ENCODE assay signal across 23 cellular contexts in the genomic region with DNA sequence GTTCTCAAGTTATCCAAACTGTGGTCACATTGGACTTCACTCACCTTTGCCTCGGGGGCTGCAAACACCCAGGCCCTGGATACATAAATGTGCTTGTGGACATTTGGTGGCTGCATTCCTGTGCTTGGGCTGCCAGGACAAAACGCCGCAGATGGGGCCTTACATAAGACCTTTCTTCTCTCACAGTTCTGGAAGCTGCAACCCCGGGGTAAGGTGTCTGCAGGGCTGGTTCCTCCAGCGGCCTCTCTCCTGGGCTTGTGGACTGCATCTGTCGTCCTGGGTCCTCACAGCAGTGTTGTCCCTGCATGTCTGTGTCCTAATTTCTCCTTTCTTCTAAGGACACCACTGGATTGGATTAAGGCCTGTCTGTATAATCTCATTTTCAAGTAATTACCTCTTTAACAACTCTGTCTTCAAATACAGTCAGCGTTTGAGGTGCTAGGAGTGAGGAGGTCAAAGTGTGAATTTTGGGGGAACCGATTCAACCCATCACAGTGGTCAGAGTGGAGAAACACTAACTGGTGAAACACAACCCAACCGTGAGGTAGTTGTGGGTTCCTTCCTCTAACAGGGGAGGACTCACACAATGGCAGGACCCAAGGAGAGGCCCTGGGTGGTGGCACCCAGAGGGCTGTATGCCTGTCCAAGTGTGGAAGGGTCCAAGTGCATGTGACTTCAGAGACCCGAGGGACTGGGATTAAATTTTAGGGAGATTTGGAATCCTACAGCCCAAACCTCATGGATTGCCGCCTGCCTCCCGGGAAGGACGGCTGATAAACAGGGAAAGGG.
DNase-seq lines count a peak whose midpoint lies in the region; ATAC-seq and TF ChIP-seq lines count a peak whose summit lies in the region.
"Had no signal": no experiment of that assay in that cellular context is flagged by ENCODE, and none has a peak within 500 bp of the region (broad histone marks: within the 10 kb centered on the region; RNA-seq: fewer than 3 reads in every experiment).

No MANE protein-coding gene starts in this region.

- 81% methylated on average over 9 of the region's 13 CpGs for WGBS in esophagus muscularis mucosa

- no peaks in the 10 kb centered on the region for H3K4me1 ChIP-seq in esophagus muscularis mucosa
- H3K4me1 ChIP-seq: BE2C had no signal

- H3K9me3 ChIP-seq in esophagus muscularis mucosa = no peaks in the 10 kb centered on the region
- H3K9me3 ChIP-seq: BE2C had no signal

- H3K36me3 Mint-ChIP-seq in neural crest cell (ENCODE audit: low read depth) = no peaks in the 10 kb centered on the region
- no peaks in the 10 kb centered on the region for H3K36me3 Mint-ChIP-seq in activated T-helper 17 cell treated with anti-CD3 and anti-CD28 coated beads, Interleukin-2, amount 50 U/mL, for 72 hours (ENCODE audit: low read depth)
- H3K36me3 Mint-ChIP-seq: CD4-positive, CD25-positive, alpha-beta regulatory T cell; CD8-positive, alpha-beta memory T cell had no signal

- H3K36me3 ChIP-seq in esophagus muscularis mucosa = no peaks in the 10 kb centered on the region
- H3K36me3 ChIP-seq: BE2C had no signal

- H3K4me3 Mint-ChIP-seq in neural crest cell = peak overlapping the region; percentile 51
- H3K4me3 Mint-ChIP-seq in activated T-helper 17 cell treated with anti-CD3 and anti-CD28 coated beads, Interleukin-2, amount 50 U/mL, for 72 hours = no peak overlapping the region
- H3K4me3 Mint-ChIP-seq: CD4-positive, CD25-positive, alpha-beta regulatory T cell; CD8-positive, alpha-beta memory T cell; GM23338; HFFc6 had no signal

- peak; percentile 20 for DNase-seq in ELF-1 (ENCODE audit: low read depth, low spot score)
- DNase-seq in G401 (ENCODE audit: low spot score) = peak; percentile 6
- peak; percentile 86 for DNase-seq in esophagus muscularis mucosa (ENCODE audit: extremely low spot score)
- no peak for DNase-seq in neural crest cell (ENCODE audit: low read depth, low spot score)
- no peak for DNase-seq in GM19240 (ENCODE audit: insufficient read length, low spot score)
- DNase-seq: ACHN; BE2C; C1 segment of cervical spinal cord; CD4-positive, CD25-positive, alpha-beta regulatory T cell; CD8-positive, alpha-beta memory T cell; COR-L47; DMS 273 treated with DMSO at 0.1 percent for 48 hours; DMS53; DND-41; EL; GDM1; HFFc6 had no signal

- peak overlapping the region; percentile 85 for H3K27ac Mint-ChIP-seq in neural crest cell (ENCODE audit: unreplicated experiment)
- H3K27ac Mint-ChIP-seq in activated T-helper 17 cell treated with anti-CD3 and anti-CD28 coated beads, Interleukin-2, amount 50 U/mL, for 72 hours = no peak overlapping the region
- H3K27ac Mint-ChIP-seq: CD4-positive, CD25-positive, alpha-beta regulatory T cell; CD8-positive, alpha-beta memory T cell; GM23338; HFFc6 had no signal

- ATAC-seq in GM21737 (IDR thresholded peaks at IDR 0.05; ENCODE audit: unreplicated experiment) (no peak), GM18498 (IDR thresholded peaks at IDR 0.05; ENCODE audit: unreplicated experiment) (no peak)
- ATAC-seq in activated T-helper 17 cell treated with anti-CD3 and anti-CD28 coated beads, Interleukin-2, amount 50 U/mL, for 72 hours (replicated peaks) = no peak
- ATAC-seq: HCT116 had no signal

- H3K4me3 ChIP-seq in esophagus muscularis mucosa = no peak overlapping the region
- H3K4me3 ChIP-seq: GM23338 had no signal

- intact Hi-C loops in esophagus muscularis mucosa (cut with DNase I) = no loop called here

- no peak for TF ChIP-seq EP300 in esophagus muscularis mucosa (IDR thresholded peaks at IDR 0.05)

- TF ChIP-seq CTCF in esophagus muscularis mucosa (IDR thresholded peaks at IDR 0.05) (no peak), neural crest cell (conservative IDR thresholded peaks at IDR 0.05) (no peak)

- no peaks in the 10 kb centered on the region for H3K9me3 Mint-ChIP-seq in neural crest cell
- H3K9me3 Mint-ChIP-seq in activated T-helper 17 cell treated with anti-CD3 and anti-CD28 coated beads, Interleukin-2, amount 50 U/mL, for 72 hours = peaks cover 9% of the 10 kb centered on the region

- no peak overlapping the region for H3K27ac ChIP-seq in esophagus muscularis mucosa (replicated peaks in 1 of 4)
- H3K27ac ChIP-seq: KMS-11 had no signal

- peaks cover 5% of the 10 kb centered on the region for H3K27me3 Mint-ChIP-seq in neural crest cell (ENCODE audit: low read depth)
- H3K27me3 Mint-ChIP-seq in activated T-helper 17 cell treated with anti-CD3 and anti-CD28 coated beads, Interleukin-2, amount 50 U/mL, for 72 hours = no peaks in the 10 kb centered on the region
- H3K27me3 Mint-ChIP-seq: CD4-positive, CD25-positive, alpha-beta regulatory T cell had no signal

- H3K4me1 Mint-ChIP-seq in neural crest cell = peaks cover 53% of the 10 kb centered on the region
- H3K4me1 Mint-ChIP-seq in activated T-helper 17 cell treated with anti-CD3 and anti-CD28 coated beads, Interleukin-2, amount 50 U/mL, for 72 hours = no peaks in the 10 kb centered on the region
- H3K4me1 Mint-ChIP-seq: CD4-positive, CD25-positive, alpha-beta regulatory T cell; CD8-positive, alpha-beta memory T cell had no signal

- in situ Hi-C loops in G401 (cut with HindIII; ENCODE audit: low sequenced_read_pairs) = no loop called here

- peaks cover 0 to 18% (median 0%) of the 10 kb centered on the region in 4 donors for H3K27me3 ChIP-seq in esophagus muscularis mucosa
- H3K27me3 ChIP-seq: BE2C had no signal

- no peak for TF ChIP-seq POLR2A in esophagus muscularis mucosa (IDR thresholded peaks at IDR 0.05; ENCODE audit: low read depth)

Comparison
In these comparisons a context has a peak if more than half of its experiments do, and no peak if none do; other contexts are left out.
1. DNase-seq: peak in ELF-1 (single experiment), G401 (single experiment) and esophagus muscularis mucosa (single experiment); none in neural crest cell (single experiment) and GM19240 (single experiment).